In genomic region chr10:110323503-110323902, GRCh38 we compare ENCODE assay signal across 13 cellular contexts. TPM values are rescaled to one million over a fixed set of nuclear protein-coding genes. Genes with fewer than 3 reads are reported as not detected.
DNase-seq lines count a peak whose midpoint lies in the region; ATAC-seq and TF ChIP-seq lines count a peak whose summit lies in the region.
"Had no signal": no experiment of that assay in that cellular context is flagged by ENCODE, and none has a peak within 500 bp of the region (broad histone marks: within the 10 kb centered on the region; RNA-seq: fewer than 3 reads in every experiment).

No MANE protein-coding gene starts in this region.

- TF ChIP-seq CTCF in RWPE1 (conservative IDR thresholded peaks at IDR 0.05; ENCODE audit: low read depth), result no peak

- peaks cover 46% of the 10 kb centered on the region for H3K4me1 Mint-ChIP-seq in activated CD4-positive, alpha-beta T cell treated with anti-CD3 and anti-CD28 coated beads for 36 hours
- peaks cover 19% of the 10 kb centered on the region for H3K4me1 Mint-ChIP-seq in activated CD4-positive, alpha-beta T cell treated with anti-CD3 and anti-CD28 coated beads, Interleukin-2, amount 10 ng/mL, durations not matched to agents 7 days and 5 days
- H3K4me1 Mint-ChIP-seq: mesothelial cell of epicardium had no signal

- H3K27ac ChIP-seq in RWPE1, result no peak overlapping the region
- H3K27ac ChIP-seq: cardiac muscle cell, uterus had no signal

- peaks cover 3% of the 10 kb centered on the region for H3K9me3 Mint-ChIP-seq in activated CD4-positive, alpha-beta T cell treated with anti-CD3 and anti-CD28 coated beads for 36 hours (ENCODE audit: low read depth)
- H3K9me3 Mint-ChIP-seq in activated CD4-positive, alpha-beta T cell treated with anti-CD3 and anti-CD28 coated beads, Interleukin-2, amount 10 ng/mL, durations not matched to agents 7 days and 5 days, result peaks cover 5% of the 10 kb centered on the region

- H3K4me3 ChIP-seq in skeletal muscle cell (ENCODE audit: low read depth, low read length), result no peak overlapping the region
- H3K4me3 ChIP-seq: cardiac muscle cell, uterus had no signal

- POLR2A ChIA-PET in activated CD4-positive, alpha-beta T cell treated with anti-CD3 and anti-CD28 coated beads for 36 hours (lab: Charles Lee), result no interaction called here
- POLR2A ChIA-PET in RWPE1 (lab: Yijun Ruan, JAX; ENCODE audit: low non-redundant PET), result no interaction called here
- POLR2A ChIA-PET in activated CD4-positive, alpha-beta T cell treated with anti-CD3 and anti-CD28 coated beads, Interleukin-2, amount 10 ng/mL, durations not matched to agents 7 days and 5 days (lab: Charles Lee), result no interaction called here

- H3K27ac Mint-ChIP-seq in activated CD4-positive, alpha-beta T cell treated with anti-CD3 and anti-CD28 coated beads for 36 hours, result peak overlapping the region; percentile 66
- no peak overlapping the region for H3K27ac Mint-ChIP-seq in activated CD4-positive, alpha-beta T cell treated with anti-CD3 and anti-CD28 coated beads, Interleukin-2, amount 10 ng/mL, durations not matched to agents 7 days and 5 days
- H3K27ac Mint-ChIP-seq: mesothelial cell of epicardium had no signal

- CTCF ChIA-PET in activated CD4-positive, alpha-beta T cell treated with anti-CD3 and anti-CD28 coated beads for 36 hours (lab: Charles Lee), result interaction anchor here (0.6 to 1.8 kb wide), 11 partner anchors 9 to 349 kb away, joined by 3 to 6 read pairs (median 3); no protein-coding TSS in a partner anchor
- CTCF ChIA-PET in RWPE1 (lab: Yijun Ruan, JAX), result interaction anchor here (0.6 to 1.0 kb wide), 3 partner anchors 31 to 549 kb away, joined by 3 to 6 read pairs (median 4); no protein-coding TSS in a partner anchor
- CTCF ChIA-PET in activated CD4-positive, alpha-beta T cell treated with anti-CD3 and anti-CD28 coated beads, Interleukin-2, amount 10 ng/mL, durations not matched to agents 7 days and 5 days (lab: Charles Lee), result interaction anchor here (1.1 to 4.7 kb wide), 6 partner anchors 8 to 24 kb away, joined by 3 to 18 read pairs (median 5); partner anchors contain the start of gene SMNDC1

- no peak overlapping the region for H3K4me3 Mint-ChIP-seq in activated CD4-positive, alpha-beta T cell treated with anti-CD3 and anti-CD28 coated beads for 36 hours
- no peak overlapping the region for H3K4me3 Mint-ChIP-seq in activated CD4-positive, alpha-beta T cell treated with anti-CD3 and anti-CD28 coated beads, Interleukin-2, amount 10 ng/mL, durations not matched to agents 7 days and 5 days
- H3K4me3 Mint-ChIP-seq: mesothelial cell of epicardium had no signal

- H3K36me3 Mint-ChIP-seq in activated CD4-positive, alpha-beta T cell treated with anti-CD3 and anti-CD28 coated beads for 36 hours (ENCODE audit: low read depth), result peaks cover 2% of the 10 kb centered on the region
- H3K36me3 Mint-ChIP-seq in activated CD4-positive, alpha-beta T cell treated with anti-CD3 and anti-CD28 coated beads, Interleukin-2, amount 10 ng/mL, durations not matched to agents 7 days and 5 days (ENCODE audit: low read depth), result peaks cover 4% of the 10 kb centered on the region

- no peak for DNase-seq in activated CD4-positive, alpha-beta T cell treated with anti-CD3 and anti-CD28 coated beads for 36 hours
- no peak for DNase-seq in activated CD4-positive, alpha-beta T cell treated with anti-CD3 and anti-CD28 coated beads, Interleukin-2, amount 50 U/mL, for 4 hours
- peak; percentile 57 for DNase-seq in RWPE1 (ENCODE audit: low spot score)
- peak; percentile 90 for DNase-seq in skeletal muscle cell (ENCODE audit: low read depth)
- no peak for DNase-seq in activated CD4-positive, alpha-beta T cell treated with anti-CD3 and anti-CD28 coated beads, Interleukin-2, amount 10 ng/mL, durations not matched to agents 7 days and 5 days
- DNase-seq in Ammon's horn (ENCODE audit: low spot score), result no peak
- DNase-seq: 8988T, GF-D8, uterus had no signal

- H3K27me3 Mint-ChIP-seq in activated CD4-positive, alpha-beta T cell treated with anti-CD3 and anti-CD28 coated beads for 36 hours, result peaks cover 4% of the 10 kb centered on the region
- peaks cover 5% of the 10 kb centered on the region for H3K27me3 Mint-ChIP-seq in activated CD4-positive, alpha-beta T cell treated with anti-CD3 and anti-CD28 coated beads, Interleukin-2, amount 10 ng/mL, durations not matched to agents 7 days and 5 days

- intact Hi-C loops in activated CD4-positive, alpha-beta T cell treated with anti-CD3 and anti-CD28 coated beads for 36 hours (cut with DNase I, micrococcal nuclease), result no loop called here

- ATAC-seq in activated CD4-positive, alpha-beta T cell treated with anti-CD3 and anti-CD28 coated beads for 36 hours, result no peak
- peak; percentile 79 for ATAC-seq in esophagus mucosa
- no peak for ATAC-seq in HG03439 (IDR thresholded peaks at IDR 0.05; ENCODE audit: unreplicated experiment)

RNA-seq across cellular contexts. Expression of gene SMNDC1, which starts 18.8 kb away (rescaled TPM):
- 10 to 100 TPM; 44.2 to 56.7 TPM for total RNA-seq in activated CD4-positive, alpha-beta T cell treated with anti-CD3 and anti-CD28 coated beads for 36 hours
- 19.2 TPM for total RNA-seq in esophagus mucosa
- total RNA-seq in activated CD4-positive, alpha-beta T cell treated with anti-CD3 and anti-CD28 coated beads, Interleukin-2, amount 10 ng/mL, durations not matched to agents 7 days and 5 days, result 10 to 100 TPM; 36.3 to 44.2 TPM

Comparison
In these comparisons a context has a peak if more than half of its experiments do, and no peak if none do; other contexts are left out.
1. DNase-seq: peak in RWPE1 (single experiment) and skeletal muscle cell (single experiment); none in activated CD4-positive, alpha-beta T cell treated with anti-CD3 and anti-CD28 coated beads for 36 hours (single experiment), activated CD4-positive, alpha-beta T cell treated with anti-CD3 and anti-CD28 coated beads, Interleukin-2, amount 50 U/mL, for 4 hours (0 of 2), activated CD4-positive, alpha-beta T cell treated with anti-CD3 and anti-CD28 coated beads, Interleukin-2, amount 10 ng/mL, durations not matched to agents 7 days and 5 days (single experiment) and Ammon's horn (single experiment).